Comparison of ENCODE assay signal across 1 cellular context in the genomic region with DNA sequence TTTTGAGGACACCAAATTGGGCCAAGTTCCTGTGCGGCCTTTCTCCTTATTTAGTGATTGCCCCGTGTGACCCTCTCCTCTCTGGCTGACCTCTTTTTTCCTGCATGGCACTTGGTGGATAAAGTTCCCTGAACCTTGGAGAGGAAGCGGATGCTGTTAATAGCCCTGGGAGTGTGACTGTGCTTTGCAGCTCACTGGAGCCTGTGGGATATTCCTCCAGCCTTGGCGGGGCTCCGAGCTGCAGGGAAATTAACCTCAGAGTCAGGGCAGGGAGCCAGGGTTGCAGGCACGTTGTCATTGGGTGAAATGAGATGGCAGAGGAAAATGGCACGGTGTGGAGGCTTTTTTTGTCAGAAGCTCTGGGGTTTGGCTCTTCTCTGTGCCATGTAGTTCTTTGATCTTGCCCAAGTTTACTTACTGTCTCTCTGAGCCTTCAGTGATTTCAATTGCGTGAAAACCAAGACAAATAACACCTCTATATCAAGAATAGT.
A peak's percentile ranks its signal among the peaks of the same experiment; 100 is the strongest.
TF ChIP-seq lines count a peak whose summit lies in the region.

No MANE protein-coding gene starts in this region.

TF ChIP-seq in endothelial cell of umbilical vein, 7 proteins besides CTCF, POLR2A, EP300 and RAD21:
- TF ChIP-seq GATA2 (IDR thresholded peaks at IDR 0.05; ENCODE audit: insufficient read depth, insufficient read length, low read depth, low read length) (peak; percentile 73), FOS (IDR thresholded peaks at IDR 0.05; ENCODE audit: borderline replicate concordance, insufficient read depth, low read length) (peak; percentile 69), MAX (IDR thresholded peaks at IDR 0.05; ENCODE audit: insufficient read depth, insufficient read length) (no peak), POLR2AphosphoS5 (IDR thresholded peaks at IDR 0.05; ENCODE audit: insufficient read depth, low read depth, low read length) (peak; percentile 88)
